Comparison of ENCODE assay signal across 15 cellular contexts in genomic region chr5:150214289-150214688, GRCh38. TPM values are rescaled to one million over a fixed set of nuclear protein-coding genes. Genes with fewer than 3 reads are reported as not detected.
A peak's percentile ranks its signal among the peaks of the same experiment; 100 is the strongest.
DNase-seq lines count a peak whose midpoint lies in the region; ATAC-seq and TF ChIP-seq lines count a peak whose summit lies in the region.
"Had no signal": no experiment of that assay in that cellular context is flagged by ENCODE, and none has a peak within 500 bp of the region (broad histone marks: within the 10 kb centered on the region; RNA-seq: fewer than 3 reads in every experiment).

No MANE protein-coding gene starts in this region.

- H3K9ac ChIP-seq in skeletal muscle tissue (ENCODE audit: low read depth in 1 of 3, low read length in 3 of 3) = peak overlapping the region in 2 of 3 donors; percentile 25 to 38

- 47 to 56% methylated on average over 7 of the region's 7 CpGs for WGBS in heart right ventricle, 2 donors

- peaks cover 56% of the 10 kb centered on the region for H3K4me1 Mint-ChIP-seq in brain

- TF ChIP-seq CTCF in brain (conservative IDR thresholded peaks at IDR 0.05) (no peak), heart right ventricle (IDR thresholded peaks at IDR 0.05) (peak in 5 of 9 donors; percentile 24 to 39 (median 33))

- H3K36me3 Mint-ChIP-seq in brain = no peaks in the 10 kb centered on the region
- H3K36me3 Mint-ChIP-seq: memory B cell had no signal

- no peaks in the 10 kb centered on the region for H3K9me3 ChIP-seq in heart right ventricle
- no peaks in the 10 kb centered on the region for H3K9me3 ChIP-seq in skeletal muscle tissue (ENCODE audit: control insufficient read depth in 3 of 3, low read length in 3 of 3)

- H3K27me3 Mint-ChIP-seq in brain = peaks cover 2% of the 10 kb centered on the region

- H3K27ac Mint-ChIP-seq in brain = peak overlapping the region in 3 of 5 experiments; percentile 79 to 89 (median 89)
- H3K27ac Mint-ChIP-seq: memory B cell had no signal

- TF ChIP-seq POLR2A in erythroblast (IDR thresholded peaks at IDR 0.05; ENCODE audit: low read length) = no peak

- H3K9me3 Mint-ChIP-seq in brain = no peaks in the 10 kb centered on the region
- H3K9me3 Mint-ChIP-seq: central memory CD8-positive, alpha-beta T cell; memory B cell had no signal

- H3K36me3 ChIP-seq in heart right ventricle (no peaks in the 10 kb centered on the region), skeletal muscle tissue (ENCODE audit: control insufficient read depth in 3 of 3, insufficient read depth in 3 of 3, low read length in 3 of 3) (no peaks in the 10 kb centered on the region)

- H3K27me3 ChIP-seq in heart right ventricle = no peaks in the 10 kb centered on the region
- no peaks in the 10 kb centered on the region for H3K27me3 ChIP-seq in skeletal muscle tissue (ENCODE audit: control insufficient read depth in 3 of 3, insufficient read depth in 3 of 3, low read length in 3 of 3)

- no peak overlapping the region for H3K4me3 Mint-ChIP-seq in brain
- H3K4me3 Mint-ChIP-seq: central memory CD8-positive, alpha-beta T cell; memory B cell had no signal

- H3K27ac ChIP-seq in heart right ventricle (peak overlapping the region in 8 of 10 donors; percentile 30 to 71 (median 53)), skeletal muscle tissue (ENCODE audit: low read depth, low read length) (peak overlapping the region; percentile 56)
- H3K27ac ChIP-seq: C4-2B, SK-N-MC had no signal

- peak; percentile 61 for DNase-seq in EH (ENCODE audit: low read depth)
- peak; percentile 30 to 56 for DNase-seq in heart right ventricle
- DNase-seq in midbrain (lab: John Stamatoyannopoulos, UW) = no peak
- DNase-seq in erythroblast (lab: John Stamatoyannopoulos, UW) = no peak
- DNase-seq in nucleus accumbens (lab: John Stamatoyannopoulos, UW) = no peak
- DNase-seq: activated naive CD4-positive, alpha-beta T cell treated with Interleukin-2 at 50 U/mL for 16 hours; DMS79; NCI-H1092 treated with DMSO at 0.1 percent for 48 hours had no signal

- peak in 6 of 8 donors; percentile 16 to 43 (median 32) for ATAC-seq in heart right ventricle
- ATAC-seq in GM19395 (IDR thresholded peaks at IDR 0.05; ENCODE audit: unreplicated experiment) = no peak

- H3K4me1 ChIP-seq in heart right ventricle (peaks cover 0 to 66% (median 38%) of the 10 kb centered on the region in 9 donors), skeletal muscle tissue (ENCODE audit: control insufficient read depth in 3 of 3, insufficient read depth in 3 of 3, low read length in 3 of 3) (peaks cover 22 to 34% (median 29%) of the 10 kb centered on the region in 3 donors)

- intact Hi-C loops in heart right ventricle (cut with DNase I) = loop anchor here in 8 of 10 donors (10.0 kb wide), 3 partner anchors 169 to 189 kb away; no protein-coding TSS in a partner anchor

- no peak overlapping the region for H3K4me3 ChIP-seq in heart right ventricle
- H3K4me3 ChIP-seq in skeletal muscle tissue (ENCODE audit: low read length in 3 of 3) = no peak overlapping the region
- H3K4me3 ChIP-seq: SK-N-MC had no signal

RNA-seq across cellular contexts. Expression of gene SLC6A7, which starts 24.4 kb away (rescaled TPM):
- polyA plus RNA-seq in brain (ENCODE audit: insufficient read depth, low read depth, low replicate concordance) (4.1 TPM), heart right ventricle (not detected)
- total RNA-seq in heart right ventricle (not detected), skeletal muscle tissue (not detected)

RNA-seq across cellular contexts. Expression of gene CDX1, which starts 47.7 kb away (rescaled TPM):
- polyA plus RNA-seq in brain (ENCODE audit: insufficient read depth, low read depth, low replicate concordance) (not detected), heart right ventricle (under 1 TPM in 1 of 2 donors, not detected in 1; 0.13 TPM)
- total RNA-seq in heart right ventricle (under 1 TPM in 1 of 10 donors, not detected in 9; 0.32 TPM), skeletal muscle tissue (not detected)

RNA-seq across cellular contexts. Expression of gene PDGFRB, which starts 58.6 kb away (rescaled TPM):
- polyA plus RNA-seq in brain (ENCODE audit: insufficient read depth, low read depth, low replicate concordance) (32.0 TPM), heart right ventricle (10 to 100 TPM; 49.1 to 54.3 TPM)
- total RNA-seq in heart right ventricle (100 to 1,000 TPM in 1 of 10 donors, 10 to 100 TPM in 9; 15.5 to 101 (median 35.9) TPM), skeletal muscle tissue (86.6 TPM)

Comparison
In these comparisons a context has a peak if more than half of its experiments do, and no peak if none do; other contexts are left out.
1. DNase-seq: peak in EH (single experiment) and heart right ventricle (2 of 2); none in midbrain (single experiment), erythroblast (0 of 2) and nucleus accumbens (0 of 56).
2. CTCF ChIP-seq: peak in heart right ventricle (5 of 9); none in brain (0 of 2).